8 cellular contexts compared by ENCODE assay signal in genomic region chr18:74495581-74496507, GRCh38. TPM values are rescaled to one million over a fixed set of nuclear protein-coding genes. Genes with fewer than 3 reads are reported as not detected.
DNase-seq lines count a peak whose midpoint lies in the region; ATAC-seq, FAIRE-seq and TF ChIP-seq lines count a peak whose summit lies in the region.

CNDP2 (plus strand) TSS chr18:74496363; CDS start chr18:74499974, 3,611 bp downstream.

- peak within 1 kb of the TSS; percentile 60 for H3K9ac ChIP-seq in IMR-90 (ENCODE audit: low read depth, low read length)
- peak within 1 kb of the TSS; percentile 75 for H3K9ac ChIP-seq in endothelial cell of umbilical vein (replicated peaks; ENCODE audit: extremely low read depth, insufficient read depth, low read length)

- peak within 1 kb of the TSS; percentile 26; the same call in 1 of the 2 replicates for H3K56ac ChIP-seq in IMR-90 (ENCODE audit: extremely low read depth, insufficient read depth, low read length)

- CTCF ChIA-PET in IMR-90 (lab: Yijun Ruan, JAX) (interaction anchor here (0.9 to 1.5 kb wide), 3 partner anchors 10 to 143 kb away, joined by 3 to 4 read pairs (median 4); no protein-coding TSS in a partner anchor), endothelial cell of umbilical vein (lab: Charles Lee) (interaction anchor here (1.0 to 2.3 kb wide), 5 partner anchors 19 to 298 kb away, joined by 3 to 12 read pairs (median 5); no protein-coding TSS in a partner anchor)

- no TSS peak for BruUV-seq in IMR-90 (replicated peaks; lab: Mats Ljungman, UMichigan)
- BruUV-seq in endothelial cell of umbilical vein (replicated peaks; lab: Mats Ljungman, UMichigan), result TSS peak; percentile 85

- H3K18ac ChIP-seq in IMR-90 (ENCODE audit: low read depth, low read length), result no peak within 1 kb of the TSS; the same call in 1 of the 2 replicates

- no peak for TF ChIP-seq RAD21 in IMR-90 (IDR thresholded peaks at IDR 0.05; ENCODE audit: low read length)

- H3K4me2 ChIP-seq in IMR-90 (ENCODE audit: low read depth, low read length), result peak within 1 kb of the TSS; percentile 88
- H3K4me2 ChIP-seq in endothelial cell of umbilical vein (ENCODE audit: insufficient read depth, low read length), result peak within 1 kb of the TSS; percentile 95

- in situ Hi-C loops in IMR-90 (cut with MboI; ENCODE audit: low sequenced_read_pairs), result no loop called here

- H2BK15ac ChIP-seq in IMR-90 (ENCODE audit: low read depth, low read length), result no peak within 1 kb of the TSS

- peak within 1 kb of the TSS; percentile 60 for H2AK9ac ChIP-seq in IMR-90 (replicated peaks; ENCODE audit: low read depth, low read length, poor library complexity)

- peak within 1 kb of the TSS; percentile 37; the same call in 1 of the 2 replicates for H4K91ac ChIP-seq in IMR-90 (ENCODE audit: insufficient read depth, low read depth, low read length)

- H4K20me1 ChIP-seq in IMR-90 (ENCODE audit: insufficient read depth, low read length), result no peaks in the 10 kb centered on the region
- H4K20me1 ChIP-seq in endothelial cell of umbilical vein (replicated peaks; ENCODE audit: control insufficient read depth, extremely low read depth, insufficient read depth, low read length), result no peaks in the 10 kb centered on the region

- peak within 1 kb of the TSS; percentile 49; the same call in 1 of the 2 replicates for H4K5ac ChIP-seq in IMR-90 (ENCODE audit: low read depth, low read length)

- peak within 1 kb of the TSS; percentile 55 to 72 for H4K8ac ChIP-seq in IMR-90 (ENCODE audit: low read depth in 2 of 2, low read length in 2 of 2)

- no peak within 1 kb of the TSS for H2BK20ac ChIP-seq in IMR-90 (ENCODE audit: low read depth, low read length)

- FAIRE-seq in endothelial cell of umbilical vein (lab: Jason Lieb, UNC), result peak; percentile 98

- peaks cover 4% of the 10 kb centered on the region; the same call in 1 of the 2 replicates for H3K9me1 ChIP-seq in IMR-90 (ENCODE audit: insufficient read depth, low read length)
- no peaks in the 10 kb centered on the region for H3K9me1 ChIP-seq in endothelial cell of umbilical vein (replicated peaks; ENCODE audit: control insufficient read depth, extremely low read depth, insufficient read depth, low read length)

- DNase-seq in DMS 273 (lab: John Stamatoyannopoulos, UW; ENCODE audit: unreplicated experiment) (peak; percentile 99), IMR-90 (peak; percentile 98), OCI-M1 (lab: John Stamatoyannopoulos, UW) (peak; percentile 99), activated T-cell treated with anti-CD3 and anti-CD28 coated beads for 24 hours (ENCODE audit: low read depth) (peak; percentile 99), endothelial cell of umbilical vein (ENCODE audit: low read depth, low spot score) (peak; percentile 99), middle frontal gyrus (ENCODE audit: extremely low spot score, low spot score) (peak; percentile 98)
- peak; percentile 100 for DNase-seq in stimulated activated CD8-positive, alpha-beta memory T cell treated with anti-CD3 and anti-CD28 coated beads, Interleukin-2, amount 100 ng/mL, for 48 hours (ENCODE audit: low read depth in 2 of 2)

- H2AFZ ChIP-seq in IMR-90 (replicated peaks; ENCODE audit: low read length, poor library complexity) (peak within 1 kb of the TSS; percentile 98), endothelial cell of umbilical vein (ENCODE audit: low read depth, low read length) (peak within 1 kb of the TSS; percentile 98)

- H2BK120ac ChIP-seq in IMR-90 (ENCODE audit: low read depth, low read length), result no peak within 1 kb of the TSS

- H3K27ac ChIP-seq in IMR-90 (ENCODE audit: insufficient read depth, low read length) (peak within 1 kb of the TSS; percentile 61), endothelial cell of umbilical vein (ENCODE audit: insufficient read depth, low read depth, low read length) (peak within 1 kb of the TSS; percentile 59)

- H3K79me2 ChIP-seq in endothelial cell of umbilical vein (ENCODE audit: control insufficient read depth, insufficient read depth, low read length), result peaks cover 23% of the 10 kb centered on the region

- H3K36me3 ChIP-seq in IMR-90 (ENCODE audit: control insufficient read depth, insufficient read depth, low read length) (0 out of 2 replicates have a peak, but pooled peaks cover 2% of the 10 kb centered on the region), endothelial cell of umbilical vein (ENCODE audit: control insufficient read depth in 2 of 2, extremely low read depth in 1 of 2, insufficient read depth in 2 of 2, low read length in 2 of 2) (no peaks in the 10 kb centered on the region)

- H3K27me3 ChIP-seq in IMR-90 (ENCODE audit: control insufficient read depth, insufficient read depth, low read length) (peaks cover 2% of the 10 kb centered on the region; the same call in 1 of the 2 replicates), endothelial cell of umbilical vein (ENCODE audit: control insufficient read depth in 2 of 2, insufficient read depth in 2 of 2, low read length in 2 of 2) (peaks cover 12 to 20% of the 10 kb centered on the region in 2 experiments)

- 0% methylated on average over 10 of the region's 71 CpGs; no CpG with 5 or more reads in 1 of the 2 experiments for WGBS in IMR-90 (ENCODE audit: extremely low coverage in 2 of 2, insufficient read length in 1 of 2), 2 experiments

- TF ChIP-seq POLR2A in IMR-90 (IDR thresholded peaks at IDR 0.05; ENCODE audit: low read depth, low read length) (peak; percentile 64; the same call in 1 of the 2 replicates), endothelial cell of umbilical vein (IDR thresholded peaks at IDR 0.05; ENCODE audit: low read depth, low read length) (peak; percentile 45)

- H3K4ac ChIP-seq in IMR-90 (ENCODE audit: low read depth, low read length), result peak within 1 kb of the TSS; percentile 9

- dilution Hi-C loops in IMR-90 (cut with HindIII; ENCODE audit: low sequenced_read_pairs, unreplicated experiment), result no loop called here
- dilution Hi-C loops in endothelial cell of umbilical vein (cut with MboI; ENCODE audit: extremely low pct_ligation_motif_present, low sequenced_read_pairs), result no loop called here

- peaks cover 5% of the 10 kb centered on the region; the same call in 1 of the 2 replicates for H3K4me1 ChIP-seq in IMR-90 (ENCODE audit: control insufficient read depth, insufficient read depth, low read length)
- peaks cover 11% of the 10 kb centered on the region for H3K4me1 ChIP-seq in endothelial cell of umbilical vein (ENCODE audit: control insufficient read depth, extremely low read depth, insufficient read depth, low read length)

- H3K4me3 ChIP-seq in IMR-90 (ENCODE audit: insufficient read depth, low read depth, low read length) (peak within 1 kb of the TSS; percentile 79), endothelial cell of umbilical vein (replicated peaks in 1 of 3; ENCODE audit: insufficient read depth in 1 of 3, low read depth in 1 of 3, low read length in 3 of 3) (peak within 1 kb of the TSS; percentile 52 to 89 (median 74))

- peak; percentile 80 for ATAC-seq in GM21528 (IDR thresholded peaks at IDR 0.05; ENCODE audit: low FRiP score, unreplicated experiment)
- peak; percentile 94 for ATAC-seq in IMR-90 (ENCODE audit: low read depth)

- H3K9me3 ChIP-seq in IMR-90 (ENCODE audit: control insufficient read depth, insufficient read depth, low read length) (peaks cover 3% of the 10 kb centered on the region; the same call in 1 of the 2 replicates), endothelial cell of umbilical vein (replicated peaks; ENCODE audit: control insufficient read depth, insufficient read depth, low read length) (no peaks in the 10 kb centered on the region)

- 0 out of 2 replicates have a peak within 1 kb of the TSS, but pooled peaks have one; percentile 16 for H2AK5ac ChIP-seq in IMR-90 (ENCODE audit: low read depth, low read length)

- POLR2A ChIA-PET in IMR-90 (lab: Charles Lee; ENCODE audit: unreplicated experiment) (interaction anchor here (0.6 kb wide), 2 partner anchors 56 to 647 kb away, joined by 4 to 10 read pairs; no protein-coding TSS in a partner anchor), endothelial cell of umbilical vein (lab: Charles Lee) (no interaction called here)

- peak within 1 kb of the TSS; percentile 60; the same call in 1 of the 2 replicates for H3K23ac ChIP-seq in IMR-90 (ENCODE audit: low read depth, low read length)

- intact Hi-C loops in IMR-90 (cut with micrococcal nuclease), result loop anchor here (1.0 to 5.0 kb wide), 4 partner anchors 56 to 1851 kb away; no protein-coding TSS in a partner anchor
- intact Hi-C loops in endothelial cell of umbilical vein (cut with micrococcal nuclease), result loop anchor here (1.0 to 10.0 kb wide), 7 partner anchors 28 to 1996 kb away; partner anchors contain the start of genes PTGR3 and TIMM21

- H3K79me1 ChIP-seq in IMR-90 (ENCODE audit: low read depth in 1 of 2, low read length in 2 of 2), result peaks cover 16 to 27% of the 10 kb centered on the region in 2 experiments

- peak within 1 kb of the TSS; percentile 44; the same call in 1 of the 2 replicates for H3K14ac ChIP-seq in IMR-90 (replicated peaks; ENCODE audit: low read depth, low read length)

- H2BK5ac ChIP-seq in IMR-90 (ENCODE audit: low read depth, low read length, poor library complexity, severe bottlenecking), result peak within 1 kb of the TSS; percentile 10

- TF ChIP-seq CTCF in IMR-90 (conservative IDR thresholded peaks at IDR 0.05; ENCODE audit: low read depth, low read length) (no peak), endothelial cell of umbilical vein (IDR thresholded peaks at IDR 0.05; ENCODE audit: extremely low read depth in 1 of 2, insufficient read depth in 1 of 2, low read depth in 1 of 2, low read length in 2 of 2) (no peak)

TF ChIP-seq in IMR-90, 13 proteins besides CTCF, POLR2A, EP300 and RAD21 (continues in another document):
- TF ChIP-seq BHLHE40 (IDR thresholded peaks at IDR 0.05; ENCODE audit: low read depth, low read length) (no peak), RFX5 (IDR thresholded peaks at IDR 0.05; ENCODE audit: low read depth, low read length) (no peak), NFE2L2 (IDR thresholded peaks at IDR 0.05; ENCODE audit: low read depth, low read length) (no peak)

RNA-seq across cellular contexts. Expression of gene CNDP2, which starts in this region (rescaled TPM):
- total RNA-seq in IMR-90 (2012; rRNA removed) (52.0 and 52.2 TPM in 2 replicates), endothelial cell of umbilical vein (121 and 123 TPM in 2 replicates)
- polyA plus RNA-seq in IMR-90 (2012; rRNA removed) (59.7 and 67.9 TPM in 2 replicates), endothelial cell of umbilical vein (39.9 and 52.9 TPM in 2 replicates)
- 32.4 and 58.7 TPM in 2 replicates for polyA plus RNA-seq in IMR-90 (2012; cell fraction: cytosol; rRNA removed)
- 30.9 and 48.2 TPM in 2 replicates for polyA plus RNA-seq in IMR-90 (2012; cell fraction: nucleus; rRNA removed; ENCODE audit: low replicate concordance)
- polyA plus RNA-seq in endothelial cell of umbilical vein (2011; cell fraction: cytosol; rRNA removed), result 67.0 and 79.0 TPM in 2 replicates
- 78.4 and 84.3 TPM in 2 replicates for polyA plus RNA-seq in endothelial cell of umbilical vein (2011; cell fraction: nucleus; rRNA removed)
- 109 and 118 TPM in 2 replicates for polyA plus RNA-seq in endothelial cell of umbilical vein (2012)
- 112 and 114 TPM in 2 replicates for polyA minus RNA-seq in endothelial cell of umbilical vein
- polyA minus RNA-seq in endothelial cell of umbilical vein (2011; cell fraction: cytosol; rRNA and poly(A)+ RNA removed), result 21.1 TPM
- 39.0 and 52.5 TPM in 2 replicates for polyA minus RNA-seq in endothelial cell of umbilical vein (2011; cell fraction: nucleus; rRNA and poly(A)+ RNA removed)

Comparison
In these comparisons a context has a peak if more than half of its experiments do, and no peak if none do; other contexts are left out.
1. Peak in every context shown above with its lines: DNase-seq, ATAC-seq, H3K4me3 ChIP-seq and H3K27ac ChIP-seq.